ENCODE assay signal across 8 cellular contexts in the genomic region with DNA sequence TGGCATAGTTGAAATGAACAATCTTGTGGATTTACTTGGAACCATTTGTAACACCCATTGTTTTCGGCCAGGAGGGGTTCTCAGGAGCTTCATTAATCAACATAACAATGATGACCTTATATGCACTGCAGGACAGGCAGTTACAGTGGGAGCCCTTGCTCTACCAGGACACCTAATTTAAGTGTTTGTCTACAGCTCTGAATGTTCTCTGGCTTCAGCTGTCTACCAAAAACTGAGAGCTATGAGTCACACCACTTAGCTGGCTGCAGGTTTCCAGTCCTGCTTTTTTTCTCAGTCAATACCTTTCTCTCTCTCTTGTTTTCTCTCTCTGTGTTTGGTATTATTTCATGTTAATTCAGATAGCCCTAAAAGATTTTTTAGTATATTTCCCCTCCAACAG.
DNase-seq lines count a peak whose midpoint lies in the region; ATAC-seq and TF ChIP-seq lines count a peak whose summit lies in the region.

No MANE protein-coding gene starts in this region.

- DNase-seq in NCI-H2107 treated with DMSO at 0.1 percent for 48 hours (lab: John Stamatoyannopoulos, UW; ENCODE audit: unreplicated experiment) (peak; percentile 15), NCI-H2107 (lab: John Stamatoyannopoulos, UW) (no peak), IMR-90 (peak; percentile 65), fibroblast of the aortic adventitia (ENCODE audit: low read depth) (peak; percentile 78), thoracic aorta (ENCODE audit: low spot score) (no peak), MM.1S (no peak), NCI-H2227 treated with DMSO at 0.1 percent for 48 hours (lab: John Stamatoyannopoulos, UW) (no peak)
- no peak for DNase-seq in activated CD4-positive, alpha-beta T cell treated with anti-CD3 and anti-CD28 coated beads for 4 hours

- H2AK9ac ChIP-seq in IMR-90 (replicated peaks; ENCODE audit: low read depth, low read length, poor library complexity), result no peak overlapping the region

- no peak overlapping the region for H4K8ac ChIP-seq in IMR-90 (ENCODE audit: low read depth in 2 of 2, low read length in 2 of 2)

- H3K79me2 ChIP-seq in MM.1S (ENCODE audit: low read length), result no peaks in the 10 kb centered on the region

- in situ Hi-C loops in IMR-90 (cut with MboI; ENCODE audit: low sequenced_read_pairs), result loop anchor here (10.0 kb wide), 1 partner anchor 238 kb away; no protein-coding TSS in a partner anchor

- peak overlapping the region; percentile 56; the same call in 1 of the 2 replicates for H2BK20ac ChIP-seq in IMR-90 (ENCODE audit: low read depth, low read length)

- no peak overlapping the region for H3K56ac ChIP-seq in IMR-90 (ENCODE audit: extremely low read depth, insufficient read depth, low read length)

- H3K18ac ChIP-seq in IMR-90 (ENCODE audit: low read depth, low read length), result no peak overlapping the region

- CTCF ChIA-PET in IMR-90 (lab: Yijun Ruan, JAX), result interaction anchor here (1.0 kb wide), 1 partner anchor 96 kb away, joined by 3 read pairs; no protein-coding TSS in a partner anchor

- no peak for TF ChIP-seq POLR2A in IMR-90 (IDR thresholded peaks at IDR 0.05; ENCODE audit: low read depth, low read length)

- no peak for ATAC-seq in IMR-90 (ENCODE audit: low read depth)
- no peak for ATAC-seq in thoracic aorta (ENCODE audit: insufficient number of reproducible peaks, low FRiP score, low read depth)

- H2AK5ac ChIP-seq in IMR-90 (ENCODE audit: low read depth, low read length), result 0 out of 2 replicates have a peak overlapping the region, but pooled peaks have one; percentile 3

- H3K9ac ChIP-seq in IMR-90 (ENCODE audit: low read depth, low read length) (no peak overlapping the region), MM.1S (ENCODE audit: low read length) (no peak overlapping the region)

- H3K4me1 ChIP-seq in IMR-90 (ENCODE audit: control insufficient read depth, insufficient read depth, low read length) (peaks cover 31% of the 10 kb centered on the region), thoracic aorta (ENCODE audit: control insufficient read depth in 1 of 2, low read depth in 2 of 2) (peaks cover 15 to 63% of the 10 kb centered on the region in 2 donors), MM.1S (ENCODE audit: low read length) (no peaks in the 10 kb centered on the region)

- BruUV-seq in IMR-90 (replicated peaks; lab: Mats Ljungman, UMichigan), result no TSS peak

- H4K5ac ChIP-seq in IMR-90 (ENCODE audit: low read depth, low read length), result no peak overlapping the region

- H3K4me3 ChIP-seq in IMR-90 (ENCODE audit: insufficient read depth, low read depth, low read length) (no peak overlapping the region), fibroblast of the aortic adventitia (ENCODE audit: low read depth, low read length) (no peak overlapping the region), thoracic aorta (no peak overlapping the region), MM.1S (ENCODE audit: low read length) (no peak overlapping the region)

- peaks cover 32% of the 10 kb centered on the region for H3K9me1 ChIP-seq in IMR-90 (ENCODE audit: insufficient read depth, low read length)

- H4K20me1 ChIP-seq in IMR-90 (ENCODE audit: insufficient read depth, low read length), result no peaks in the 10 kb centered on the region
- no peaks in the 10 kb centered on the region for H4K20me1 ChIP-seq in MM.1S (ENCODE audit: insufficient read depth, low read length)

- peak overlapping the region; percentile 24; the same call in 2 of the 3 replicates for H2BK15ac ChIP-seq in IMR-90 (ENCODE audit: low read depth, low read length)

- no peak overlapping the region for H2AFZ ChIP-seq in IMR-90 (replicated peaks; ENCODE audit: low read length, poor library complexity)
- H2AFZ ChIP-seq in MM.1S (ENCODE audit: low read length), result no peak overlapping the region

- H2BK5ac ChIP-seq in IMR-90 (ENCODE audit: low read depth, low read length, poor library complexity, severe bottlenecking), result no peak overlapping the region

- intact Hi-C loops in IMR-90 (cut with micrococcal nuclease), result loop anchor here (10.0 kb wide), 1 partner anchor 458 kb away; no protein-coding TSS in a partner anchor

- H3K27ac ChIP-seq in IMR-90 (ENCODE audit: insufficient read depth, low read length), result no peak overlapping the region
- H3K27ac ChIP-seq in thoracic aorta, result peak overlapping the region; percentile 56 to 69
- H3K27ac ChIP-seq in MM.1S (ENCODE audit: low read length), result no peak overlapping the region

- H3K79me1 ChIP-seq in IMR-90 (ENCODE audit: low read depth in 1 of 2, low read length in 2 of 2), result peaks cover 0 to 7% of the 10 kb centered on the region in 2 experiments; a peak in 1 of 4 replicates

- 0 out of 2 replicates have a peak overlapping the region, but pooled peaks have one; percentile 13 for H4K91ac ChIP-seq in IMR-90 (ENCODE audit: insufficient read depth, low read depth, low read length)

- no peaks in the 10 kb centered on the region for H3F3A ChIP-seq in MM.1S (ENCODE audit: insufficient read depth, low read length)

- dilution Hi-C loops in IMR-90 (cut with HindIII; ENCODE audit: low sequenced_read_pairs, unreplicated experiment), result no loop called here

- TF ChIP-seq RAD21 in IMR-90 (IDR thresholded peaks at IDR 0.05; ENCODE audit: low read length), result no peak

- no peaks in the 10 kb centered on the region for H3K27me3 ChIP-seq in IMR-90 (ENCODE audit: control insufficient read depth, insufficient read depth, low read length)
- no peaks in the 10 kb centered on the region for H3K27me3 ChIP-seq in thoracic aorta (replicated peaks; ENCODE audit: insufficient read depth)
- H3K27me3 ChIP-seq in MM.1S (replicated peaks; ENCODE audit: insufficient read depth, low read length), result no peaks in the 10 kb centered on the region

- H3K14ac ChIP-seq in IMR-90 (replicated peaks; ENCODE audit: low read depth, low read length), result peak overlapping the region; percentile 32

- no peak overlapping the region for H3K4me2 ChIP-seq in IMR-90 (ENCODE audit: low read depth, low read length)
- no peak overlapping the region for H3K4me2 ChIP-seq in MM.1S (ENCODE audit: low read depth, low read length)

- POLR2A ChIA-PET in IMR-90 (lab: Charles Lee; ENCODE audit: unreplicated experiment), result no interaction called here

- no peak overlapping the region for H3K4ac ChIP-seq in IMR-90 (ENCODE audit: low read depth, low read length)

- no CpG with 5 or more reads among the region's 1 CpG for WGBS in IMR-90 (ENCODE audit: extremely low coverage in 2 of 2, insufficient read length in 1 of 2), 2 experiments

- H3K9me2 ChIP-seq in MM.1S (replicated peaks; ENCODE audit: insufficient read depth, low read length), result no peaks in the 10 kb centered on the region

- no peak overlapping the region; the same call in 1 of the 2 replicates for H3K23ac ChIP-seq in IMR-90 (ENCODE audit: low read depth, low read length)

- TF ChIP-seq CTCF in IMR-90 (conservative IDR thresholded peaks at IDR 0.05; ENCODE audit: low read depth, low read length), result no peak
- TF ChIP-seq CTCF in fibroblast of the aortic adventitia (IDR thresholded peaks at IDR 0.05; ENCODE audit: insufficient read depth, low read length), result no peak
- no peak for TF ChIP-seq CTCF in thoracic aorta (IDR thresholded peaks at IDR 0.05)
- no peak for TF ChIP-seq CTCF in MM.1S (IDR thresholded peaks at IDR 0.05; ENCODE audit: low read length)

- H3K9me3 ChIP-seq in IMR-90 (ENCODE audit: control insufficient read depth, insufficient read depth, low read length) (no peaks in the 10 kb centered on the region), thoracic aorta (no peaks in the 10 kb centered on the region), MM.1S (replicated peaks; ENCODE audit: insufficient read depth, low read length) (no peaks in the 10 kb centered on the region)

- no peaks in the 10 kb centered on the region for H3K36me3 ChIP-seq in IMR-90 (ENCODE audit: control insufficient read depth, insufficient read depth, low read length)
- no peaks in the 10 kb centered on the region for H3K36me3 ChIP-seq in thoracic aorta
- H3K36me3 ChIP-seq in MM.1S (replicated peaks; ENCODE audit: insufficient read depth, low read length), result no peaks in the 10 kb centered on the region

- H2BK120ac ChIP-seq in IMR-90 (ENCODE audit: low read depth, low read length), result peak overlapping the region; percentile 11; the same call in 1 of the 2 replicates

TF ChIP-seq in IMR-90, 13 proteins besides CTCF, POLR2A, EP300 and RAD21:
- TF ChIP-seq MAFK (IDR thresholded peaks at IDR 0.05; ENCODE audit: low read depth, low read length) (no peak), SMC3 (IDR thresholded peaks at IDR 0.05; ENCODE audit: low read depth, low read length) (no peak), RFX5 (IDR thresholded peaks at IDR 0.05; ENCODE audit: low read depth, low read length) (no peak)
TF ChIP-seq in IMR-90: peak in this region for 0.

Comparison
In these comparisons a context has a peak if more than half of its experiments do, and no peak if none do; other contexts are left out.
1. DNase-seq: peak in NCI-H2107 treated with DMSO at 0.1 percent for 48 hours (single experiment), IMR-90 (single experiment) and fibroblast of the aortic adventitia (single experiment); none in NCI-H2107 (single experiment), thoracic aorta (single experiment), MM.1S (single experiment), NCI-H2227 treated with DMSO at 0.1 percent for 48 hours (single experiment) and activated CD4-positive, alpha-beta T cell treated with anti-CD3 and anti-CD28 coated beads for 4 hours (0 of 2).
2. H3K27ac ChIP-seq: peak in thoracic aorta (2 of 2); none in IMR-90 (single experiment) and MM.1S (single experiment).